35 cellular contexts compared by ENCODE assay signal in the genomic region with DNA sequence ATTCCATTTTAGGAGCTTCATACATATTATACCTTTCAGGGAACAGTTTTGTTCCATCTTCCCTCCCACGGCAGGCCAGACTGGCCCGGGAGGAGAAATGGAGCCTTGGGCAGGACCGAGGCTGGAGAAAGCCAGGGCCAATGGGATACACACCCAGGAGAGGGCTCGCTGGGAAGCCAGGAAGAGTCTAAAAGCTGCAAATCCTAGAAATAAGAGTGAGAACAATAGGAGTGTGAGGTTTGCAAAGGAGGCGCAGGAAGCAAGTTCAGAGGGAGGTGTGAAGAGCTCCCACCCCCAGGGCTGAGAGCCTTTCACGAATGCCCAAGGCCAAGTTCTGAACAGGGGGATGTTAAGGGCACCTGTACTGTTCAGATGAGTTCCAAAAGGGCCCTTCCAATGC.
"Had no signal": no experiment of that assay in that cellular context is flagged by ENCODE, and none has a peak within 500 bp of the region (broad histone marks: within the 10 kb centered on the region; RNA-seq: fewer than 3 reads in every experiment).

No MANE protein-coding gene starts in this region.

- H3K9me3 ChIP-seq: body of pancreas, breast epithelium, MG63, Peyer's patch, SJSA1, SK-N-SH had no signal

- H3K36me3 ChIP-seq: breast epithelium, MG63, Peyer's patch, SJSA1 had no signal

- H3K4me1 ChIP-seq: body of pancreas, breast epithelium, Peyer's patch, SJSA1 had no signal

- H3K27me3 ChIP-seq: body of pancreas, breast epithelium, MG63, Peyer's patch, SJSA1 had no signal

- H3K36me3 Mint-ChIP-seq: activated naive CD4-positive, alpha-beta T cell treated with anti-CD3 and anti-CD28 coated beads, Interleukin-2, amount 50 U/mL, for 24 hours; activated naive CD8-positive, alpha-beta T cell treated with anti-CD3 and anti-CD28 coated beads, Interleukin-2, amount 10 ng/mL, durations not matched to agents 7 days and 5 days had no signal

- H3K9me3 Mint-ChIP-seq: activated CD8-positive, alpha-beta T cell treated with anti-CD3 and anti-CD28 coated beads for 36 hours; activated naive CD4-positive, alpha-beta T cell treated with anti-CD3 and anti-CD28 coated beads, Interleukin-2, amount 50 U/mL, for 24 hours; activated T-cell treated with anti-CD3 and anti-CD28 coated beads, Interleukin-2, amount 50 U/mL, for 72 hours; T-helper 1 cell treated with Interleukin-12 subunit alpha and Interleukin-12 subunit beta and Interleukin-4 antibody, amounts not matched to agents 30 μg/mL and 1 μg/mL, for 36 hours had no signal

- H3K27ac Mint-ChIP-seq: activated CD8-positive, alpha-beta T cell treated with anti-CD3 and anti-CD28 coated beads for 36 hours; activated naive CD4-positive, alpha-beta T cell treated with anti-CD3 and anti-CD28 coated beads, Interleukin-2, amount 50 U/mL, for 24 hours; activated naive CD8-positive, alpha-beta T cell treated with anti-CD3 and anti-CD28 coated beads, Interleukin-2, amount 10 ng/mL, durations not matched to agents 7 days and 5 days; activated T-cell treated with anti-CD3 and anti-CD28 coated beads, Interleukin-2, amount 50 U/mL, for 72 hours; activated T-helper 17 cell treated with anti-CD3 and anti-CD28 coated beads, Interleukin-2, amount 50 U/mL, for 72 hours; T-helper 1 cell treated with Interleukin-12 subunit alpha and Interleukin-12 subunit beta and Interleukin-4 antibody, amounts not matched to agents 30 μg/mL and 1 μg/mL, for 36 hours had no signal

- DNase-seq: activated CD4-positive, alpha-beta T cell treated with anti-CD3 and anti-CD28 coated beads for 1 hour; activated CD4-positive, alpha-beta T cell treated with anti-CD3 and anti-CD28 coated beads for 48 hours; activated CD4-positive, alpha-beta T cell treated with anti-CD3 and anti-CD28 coated beads, Interleukin-2, amount 50 U/mL, for 4 hours; activated CD4-positive, CD25-positive, alpha-beta regulatory T cell; activated CD8-positive, alpha-beta T cell treated with anti-CD3 and anti-CD28 coated beads for 36 hours; activated gamma-delta T cell; activated naive CD4-positive, alpha-beta T cell treated with Interleukin-2 at 50 U/mL for 16 hours; activated naive CD8-positive, alpha-beta T cell treated with anti-CD3 and anti-CD28 coated beads, Interleukin-2, amount 10 ng/mL, durations not matched to agents 7 days and 5 days; activated T-cell treated with anti-CD3 and anti-CD28 coated beads, Interleukin-2, amount 50 U/mL, for 1 hour; activated T-cell treated with anti-CD3 and anti-CD28 coated beads, Interleukin-2, amount 50 U/mL, for 72 hours; body of pancreas; central memory CD4-positive, alpha-beta T cell; Kasumi-1; KG1; MG63; NCI-H1048; NCI-H1105 treated with DMSO at 0.1 percent for 48 hours; NCI-H1436; NCI-H1694; NCI-H1930; NCI-H2081 treated with DMSO at 0.1 percent for 48 hours; NCI-H345; NCI-H524 treated with DMSO at 0.1 percent for 48 hours; NK-92 treated with Interleukin-12 subunit alpha and Interleukin-12 subunit beta, amount 100 ng/mL, for 24 hours; PC-3; Peyer's patch; RPMI8226; SHP77 treated with DMSO at 0.1 percent for 48 hours; SK-N-SH had no signal

- ATAC-seq: activated CD8-positive, alpha-beta T cell treated with anti-CD3 and anti-CD28 coated beads for 36 hours; activated T-cell treated with anti-CD3 and anti-CD28 coated beads, Interleukin-2, amount 50 U/mL, for 72 hours; activated T-helper 17 cell treated with anti-CD3 and anti-CD28 coated beads, Interleukin-2, amount 50 U/mL, for 72 hours; body of pancreas; PC-3 had no signal

- H3K4me3 ChIP-seq: body of pancreas, breast epithelium, MG63, Peyer's patch, SJSA1 had no signal

- H3K4me3 Mint-ChIP-seq: activated CD8-positive, alpha-beta T cell treated with anti-CD3 and anti-CD28 coated beads for 36 hours; activated naive CD4-positive, alpha-beta T cell treated with anti-CD3 and anti-CD28 coated beads, Interleukin-2, amount 50 U/mL, for 24 hours; activated naive CD8-positive, alpha-beta T cell treated with anti-CD3 and anti-CD28 coated beads, Interleukin-2, amount 10 ng/mL, durations not matched to agents 7 days and 5 days; activated T-cell treated with anti-CD3 and anti-CD28 coated beads, Interleukin-2, amount 50 U/mL, for 72 hours; activated T-helper 17 cell treated with anti-CD3 and anti-CD28 coated beads, Interleukin-2, amount 50 U/mL, for 72 hours; T-helper 1 cell treated with Interleukin-12 subunit alpha and Interleukin-12 subunit beta and Interleukin-4 antibody, amounts not matched to agents 30 μg/mL and 1 μg/mL, for 36 hours had no signal

- H3K27me3 Mint-ChIP-seq: activated naive CD4-positive, alpha-beta T cell treated with anti-CD3 and anti-CD28 coated beads, Interleukin-2, amount 50 U/mL, for 24 hours had no signal

- H3K4me1 Mint-ChIP-seq: activated naive CD4-positive, alpha-beta T cell treated with anti-CD3 and anti-CD28 coated beads, Interleukin-2, amount 50 U/mL, for 24 hours; activated naive CD8-positive, alpha-beta T cell treated with anti-CD3 and anti-CD28 coated beads, Interleukin-2, amount 10 ng/mL, durations not matched to agents 7 days and 5 days; activated T-helper 17 cell treated with anti-CD3 and anti-CD28 coated beads, Interleukin-2, amount 50 U/mL, for 72 hours had no signal

- H3K4me2 ChIP-seq: SK-N-SH had no signal

- H3K9ac ChIP-seq: SK-N-SH had no signal

- H3K27ac ChIP-seq: body of pancreas, breast epithelium, Peyer's patch, SJSA1, VCaP had no signal
